In the genomic region with DNA sequence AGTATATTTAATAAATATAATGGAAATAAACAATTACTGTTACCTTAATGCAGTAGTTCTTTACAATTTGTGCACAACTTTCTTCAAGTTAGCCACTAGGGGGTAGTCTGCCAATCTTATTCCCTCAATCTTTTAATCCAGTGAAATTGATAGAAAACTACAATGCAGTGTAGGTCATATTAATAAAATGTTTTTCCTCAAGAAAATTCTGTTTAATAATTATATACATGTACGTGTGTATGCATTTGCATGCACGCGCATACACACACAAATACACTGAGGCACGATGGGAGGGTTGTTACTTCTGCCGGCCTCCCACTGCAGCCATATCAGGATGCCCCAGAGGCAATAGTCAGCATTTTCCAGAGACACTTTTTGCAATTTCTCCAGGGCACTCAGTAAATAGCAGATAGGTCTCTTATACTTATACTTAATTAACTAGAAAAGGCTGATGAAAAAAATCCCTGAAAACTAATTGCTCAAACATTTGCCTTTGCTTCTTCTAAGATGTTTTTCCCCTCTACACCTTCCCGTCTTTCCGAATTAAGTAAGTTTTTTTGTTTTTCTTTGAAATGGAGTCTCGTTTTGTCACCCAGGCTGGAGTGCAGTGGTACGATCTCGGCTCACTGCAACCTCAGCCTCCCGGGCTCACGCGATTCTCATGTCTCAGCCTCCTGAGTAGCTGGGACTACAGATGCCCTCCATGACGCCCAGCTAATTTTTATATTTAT, we compare ENCODE assay signal across 2 cellular contexts.
TF ChIP-seq lines count a peak whose summit lies in the region.

No MANE protein-coding gene starts in this region.

TF ChIP-seq in IMR-90, 13 proteins besides CTCF, POLR2A, EP300 and RAD21:
- no peak for TF ChIP-seq MXI1 (IDR thresholded peaks at IDR 0.05; ENCODE audit: borderline replicate concordance, low read depth, low read length)
- TF ChIP-seq SMC3 (IDR thresholded peaks at IDR 0.05; ENCODE audit: low read depth, low read length): peak; percentile 34

TF ChIP-seq in K562, 482 proteins besides CTCF, POLR2A, EP300 and RAD21 (continues in another document):
- TF ChIP-seq MECOM (CRISPR knock-in tag; IDR thresholded peaks at IDR 0.05) (no peak), C11orf30 (IDR thresholded peaks at IDR 0.05; ENCODE audit: low read depth) (peak; percentile 91), JUNB (CRISPR knock-in tag; conservative IDR thresholded peaks at IDR 0.05) (no peak), NFRKB (IDR thresholded peaks at IDR 0.05; ENCODE audit: low read depth) (peak; percentile 55; the same call in 1 of the 2 replicates), SMARCE1 (IDR thresholded peaks at IDR 0.05) (peak; percentile 17; the same call in 1 of the 2 replicates), SMARCC2 (IDR thresholded peaks at IDR 0.05; ENCODE audit: low read depth) (0 out of 2 replicates have a peak, but pooled peaks have one; percentile 28), ZNF444 (CRISPR knock-in tag; IDR thresholded peaks at IDR 0.05) (no peak), CBX3 (IDR thresholded peaks at IDR 0.05; ENCODE audit: borderline replicate concordance in 1 of 2, low read length in 2 of 2) (0 out of 3 replicates have a peak, but pooled peaks of 1 of the 2 experiments have one; percentile 12), MYC (IDR thresholded peaks at IDR 0.05; ENCODE audit: low read depth, low read length) (0 out of 2 replicates have a peak, but pooled peaks have one; percentile 14), MYC (CRISPR knock-in tag; IDR thresholded peaks at IDR 0.05; ENCODE audit: borderline replicate concordance, low read depth) (no peak), HDAC2 (IDR thresholded peaks at IDR 0.05) (0 out of 2 replicates have a peak, but pooled peaks have one; percentile 27), TEAD4 (IDR thresholded peaks at IDR 0.05; ENCODE audit: low read length) (peak; percentile 26; the same call in 1 of the 2 replicates), TEAD4 (CRISPR knock-in tag; IDR thresholded peaks at IDR 0.05; ENCODE audit: borderline replicate concordance) (no peak), ZNF324 (CRISPR knock-in tag; IDR thresholded peaks at IDR 0.05) (no peak), DPF2 (IDR thresholded peaks at IDR 0.05) (peak; percentile 66), TCF3 (CRISPR knock-in tag; IDR thresholded peaks at IDR 0.05) (peak; percentile 19; the same call in 1 of the 2 replicates), ARID1B (IDR thresholded peaks at IDR 0.05) (peak; percentile 65; the same call in 1 of the 2 replicates), MIER1 (IDR thresholded peaks at IDR 0.05; ENCODE audit: low read depth) (0 out of 2 replicates have a peak, but pooled peaks have one; percentile 33), RBFOX2 (IDR thresholded peaks at IDR 0.05; ENCODE audit: low read depth, low read length) (0 out of 2 replicates have a peak, but pooled peaks have one; percentile 30), MAFF (IDR thresholded peaks at IDR 0.05; ENCODE audit: low read length) (peak; percentile 76), TAL1 (IDR thresholded peaks at IDR 0.05) (peak; percentile 34; the same call in 1 of the 2 replicates), SMARCA4 (IDR thresholded peaks at IDR 0.05) (peak; percentile 58), YY1 (IDR thresholded peaks at IDR 0.05; ENCODE audit: borderline replicate concordance in 1 of 3, control insufficient read depth in 1 of 3, extremely low read depth in 1 of 3, insufficient read depth in 3 of 3, insufficient read length in 1 of 3, insufficient replicate concordance in 2 of 3, low read depth in 1 of 3, low read length in 2 of 3) (peak in 1 of 3 experiments; percentile 15), ZNF785 (CRISPR knock-in tag; IDR thresholded peaks at IDR 0.05) (no peak), CBFA2T3 (IDR thresholded peaks at IDR 0.05) (peak; percentile 36), TAF9B (IDR thresholded peaks at IDR 0.05; ENCODE audit: partially characterized antibody) (no peak), EP400 (IDR thresholded peaks at IDR 0.05) (peak; percentile 15), PRPF4 (IDR thresholded peaks at IDR 0.05; ENCODE audit: insufficient read depth, low read depth, low read length, poor library complexity, severe bottlenecking) (no peak), GABPA (tag; conservative IDR thresholded peaks at IDR 0.05; ENCODE audit: low read depth) (no peak), MAFG (tag; conservative IDR thresholded peaks at IDR 0.05) (peak; percentile 84), TBL1XR1 (IDR thresholded peaks at IDR 0.05; ENCODE audit: low read length in 2 of 2) (0 out of 4 replicates have a peak, but pooled peaks of 1 of the 2 experiments have one; percentile 11), HDAC1 (IDR thresholded peaks at IDR 0.05) (no peak), SMC3 (conservative IDR thresholded peaks at IDR 0.05; ENCODE audit: insufficient read depth, low read depth, low read length) (0 out of 2 replicates have a peak, but pooled peaks have one; percentile 15), POLR3G (IDR thresholded peaks at IDR 0.05; ENCODE audit: extremely low read depth, insufficient read length, insufficient replicate concordance) (no peak), ZNF384 (IDR thresholded peaks at IDR 0.05; ENCODE audit: low read depth, low read length) (0 out of 2 replicates have a peak, but pooled peaks have one; percentile 6), ZNF316 (IDR thresholded peaks at IDR 0.05) (peak; percentile 95), PHF8 (IDR thresholded peaks at IDR 0.05; ENCODE audit: borderline replicate concordance, low read length) (no peak)
- TF ChIP-seq, protein P1, sequence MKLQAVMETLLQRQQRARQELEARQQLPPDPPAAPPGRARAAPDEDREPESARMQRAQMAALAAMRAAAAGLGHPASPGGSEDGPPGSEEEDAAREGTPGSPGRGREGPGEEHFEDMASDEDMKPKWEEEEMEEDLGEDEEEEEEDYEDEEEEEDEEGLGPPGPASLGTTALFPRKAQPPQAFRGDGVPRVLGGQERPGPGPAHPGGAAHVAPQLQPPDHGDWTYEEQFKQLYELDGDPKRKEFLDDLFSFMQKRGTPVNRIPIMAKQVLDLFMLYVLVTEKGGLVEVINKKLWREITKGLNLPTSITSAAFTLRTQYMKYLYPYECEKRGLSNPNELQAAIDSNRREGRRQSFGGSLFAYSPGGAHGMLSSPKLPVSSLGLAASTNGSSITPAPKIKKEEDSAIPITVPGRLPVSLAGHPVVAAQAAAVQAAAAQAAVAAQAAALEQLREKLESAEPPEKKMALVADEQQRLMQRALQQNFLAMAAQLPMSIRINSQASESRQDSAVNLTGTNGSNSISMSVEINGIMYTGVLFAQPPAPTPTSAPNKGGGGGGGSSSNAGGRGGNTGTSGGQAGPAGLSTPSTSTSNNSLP (IDR thresholded peaks at IDR 0.05; ENCODE audit: borderline replicate concordance, low read depth, low read length): peak; percentile 94
- TF ChIP-seq, protein P2, sequence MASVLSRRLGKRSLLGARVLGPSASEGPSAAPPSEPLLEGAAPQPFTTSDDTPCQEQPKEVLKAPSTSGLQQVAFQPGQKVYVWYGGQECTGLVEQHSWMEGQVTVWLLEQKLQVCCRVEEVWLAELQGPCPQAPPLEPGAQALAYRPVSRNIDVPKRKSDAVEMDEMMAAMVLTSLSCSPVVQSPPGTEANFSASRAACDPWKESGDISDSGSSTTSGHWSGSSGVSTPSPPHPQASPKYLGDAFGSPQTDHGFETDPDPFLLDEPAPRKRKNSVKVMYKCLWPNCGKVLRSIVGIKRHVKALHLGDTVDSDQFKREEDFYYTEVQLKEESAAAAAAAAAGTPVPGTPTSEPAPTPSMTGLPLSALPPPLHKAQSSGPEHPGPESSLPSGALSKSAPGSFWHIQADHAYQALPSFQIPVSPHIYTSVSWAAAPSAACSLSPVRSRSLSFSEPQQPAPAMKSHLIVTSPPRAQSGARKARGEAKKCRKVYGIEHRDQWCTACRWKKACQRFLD (CRISPR knock-in tag; IDR thresholded peaks at IDR 0.05): no peak
- TF ChIP-seq, protein P3, sequence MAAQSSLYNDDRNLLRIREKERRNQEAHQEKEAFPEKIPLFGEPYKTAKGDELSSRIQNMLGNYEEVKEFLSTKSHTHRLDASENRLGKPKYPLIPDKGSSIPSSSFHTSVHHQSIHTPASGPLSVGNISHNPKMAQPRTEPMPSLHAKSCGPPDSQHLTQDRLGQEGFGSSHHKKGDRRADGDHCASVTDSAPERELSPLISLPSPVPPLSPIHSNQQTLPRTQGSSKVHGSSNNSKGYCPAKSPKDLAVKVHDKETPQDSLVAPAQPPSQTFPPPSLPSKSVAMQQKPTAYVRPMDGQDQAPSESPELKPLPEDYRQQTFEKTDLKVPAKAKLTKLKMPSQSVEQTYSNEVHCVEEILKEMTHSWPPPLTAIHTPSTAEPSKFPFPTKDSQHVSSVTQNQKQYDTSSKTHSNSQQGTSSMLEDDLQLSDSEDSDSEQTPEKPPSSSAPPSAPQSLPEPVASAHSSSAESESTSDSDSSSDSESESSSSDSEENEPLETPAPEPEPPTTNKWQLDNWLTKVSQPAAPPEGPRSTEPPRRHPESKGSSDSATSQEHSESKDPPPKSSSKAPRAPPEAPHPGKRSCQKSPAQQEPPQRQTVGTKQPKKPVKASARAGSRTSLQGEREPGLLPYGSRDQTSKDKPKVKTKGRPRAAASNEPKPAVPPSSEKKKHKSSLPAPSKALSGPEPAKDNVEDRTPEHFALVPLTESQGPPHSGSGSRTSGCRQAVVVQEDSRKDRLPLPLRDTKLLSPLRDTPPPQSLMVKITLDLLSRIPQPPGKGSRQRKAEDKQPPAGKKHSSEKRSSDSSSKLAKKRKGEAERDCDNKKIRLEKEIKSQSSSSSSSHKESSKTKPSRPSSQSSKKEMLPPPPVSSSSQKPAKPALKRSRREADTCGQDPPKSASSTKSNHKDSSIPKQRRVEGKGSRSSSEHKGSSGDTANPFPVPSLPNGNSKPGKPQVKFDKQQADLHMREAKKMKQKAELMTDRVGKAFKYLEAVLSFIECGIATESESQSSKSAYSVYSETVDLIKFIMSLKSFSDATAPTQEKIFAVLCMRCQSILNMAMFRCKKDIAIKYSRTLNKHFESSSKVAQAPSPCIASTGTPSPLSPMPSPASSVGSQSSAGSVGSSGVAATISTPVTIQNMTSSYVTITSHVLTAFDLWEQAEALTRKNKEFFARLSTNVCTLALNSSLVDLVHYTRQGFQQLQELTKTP (IDR thresholded peaks at IDR 0.05; ENCODE audit: low read depth in 1 of 2, partially characterized antibody in 2 of 2): peak in 1 of 2 experiments; percentile 21
- TF ChIP-seq, protein P4, sequence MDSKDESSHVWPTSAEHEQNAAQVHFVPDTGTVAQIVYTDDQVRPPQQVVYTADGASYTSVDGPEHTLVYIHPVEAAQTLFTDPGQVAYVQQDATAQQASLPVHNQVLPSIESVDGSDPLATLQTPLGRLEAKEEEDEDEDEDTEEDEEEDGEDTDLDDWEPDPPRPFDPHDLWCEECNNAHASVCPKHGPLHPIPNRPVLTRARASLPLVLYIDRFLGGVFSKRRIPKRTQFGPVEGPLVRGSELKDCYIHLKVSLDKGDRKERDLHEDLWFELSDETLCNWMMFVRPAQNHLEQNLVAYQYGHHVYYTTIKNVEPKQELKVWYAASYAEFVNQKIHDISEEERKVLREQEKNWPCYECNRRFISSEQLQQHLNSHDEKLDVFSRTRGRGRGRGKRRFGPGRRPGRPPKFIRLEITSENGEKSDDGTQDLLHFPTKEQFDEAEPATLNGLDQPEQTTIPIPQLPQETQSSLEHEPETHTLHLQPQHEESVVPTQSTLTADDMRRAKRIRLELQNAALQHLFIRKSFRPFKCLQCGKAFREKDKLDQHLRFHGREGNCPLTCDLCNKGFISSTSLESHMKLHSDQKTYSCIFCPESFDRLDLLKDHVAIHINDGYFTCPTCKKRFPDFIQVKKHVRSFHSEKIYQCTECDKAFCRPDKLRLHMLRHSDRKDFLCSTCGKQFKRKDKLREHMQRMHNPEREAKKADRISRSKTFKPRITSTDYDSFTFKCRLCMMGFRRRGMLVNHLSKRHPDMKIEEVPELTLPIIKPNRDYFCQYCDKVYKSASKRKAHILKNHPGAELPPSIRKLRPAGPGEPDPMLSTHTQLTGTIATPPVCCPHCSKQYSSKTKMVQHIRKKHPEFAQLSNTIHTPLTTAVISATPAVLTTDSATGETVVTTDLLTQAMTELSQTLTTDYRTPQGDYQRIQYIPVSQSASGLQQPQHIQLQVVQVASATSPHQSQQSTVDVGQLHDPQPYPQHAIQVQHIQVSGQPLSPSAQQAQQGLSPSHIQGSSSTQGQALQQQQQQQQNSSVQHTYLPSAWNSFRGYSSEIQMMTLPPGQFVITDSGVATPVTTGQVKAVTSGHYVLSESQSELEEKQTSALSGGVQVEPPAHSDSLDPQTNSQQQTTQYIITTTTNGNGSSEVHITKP (IDR thresholded peaks at IDR 0.05; ENCODE audit: partially characterized antibody): peak; percentile 96
- TF ChIP-seq, protein P5, sequence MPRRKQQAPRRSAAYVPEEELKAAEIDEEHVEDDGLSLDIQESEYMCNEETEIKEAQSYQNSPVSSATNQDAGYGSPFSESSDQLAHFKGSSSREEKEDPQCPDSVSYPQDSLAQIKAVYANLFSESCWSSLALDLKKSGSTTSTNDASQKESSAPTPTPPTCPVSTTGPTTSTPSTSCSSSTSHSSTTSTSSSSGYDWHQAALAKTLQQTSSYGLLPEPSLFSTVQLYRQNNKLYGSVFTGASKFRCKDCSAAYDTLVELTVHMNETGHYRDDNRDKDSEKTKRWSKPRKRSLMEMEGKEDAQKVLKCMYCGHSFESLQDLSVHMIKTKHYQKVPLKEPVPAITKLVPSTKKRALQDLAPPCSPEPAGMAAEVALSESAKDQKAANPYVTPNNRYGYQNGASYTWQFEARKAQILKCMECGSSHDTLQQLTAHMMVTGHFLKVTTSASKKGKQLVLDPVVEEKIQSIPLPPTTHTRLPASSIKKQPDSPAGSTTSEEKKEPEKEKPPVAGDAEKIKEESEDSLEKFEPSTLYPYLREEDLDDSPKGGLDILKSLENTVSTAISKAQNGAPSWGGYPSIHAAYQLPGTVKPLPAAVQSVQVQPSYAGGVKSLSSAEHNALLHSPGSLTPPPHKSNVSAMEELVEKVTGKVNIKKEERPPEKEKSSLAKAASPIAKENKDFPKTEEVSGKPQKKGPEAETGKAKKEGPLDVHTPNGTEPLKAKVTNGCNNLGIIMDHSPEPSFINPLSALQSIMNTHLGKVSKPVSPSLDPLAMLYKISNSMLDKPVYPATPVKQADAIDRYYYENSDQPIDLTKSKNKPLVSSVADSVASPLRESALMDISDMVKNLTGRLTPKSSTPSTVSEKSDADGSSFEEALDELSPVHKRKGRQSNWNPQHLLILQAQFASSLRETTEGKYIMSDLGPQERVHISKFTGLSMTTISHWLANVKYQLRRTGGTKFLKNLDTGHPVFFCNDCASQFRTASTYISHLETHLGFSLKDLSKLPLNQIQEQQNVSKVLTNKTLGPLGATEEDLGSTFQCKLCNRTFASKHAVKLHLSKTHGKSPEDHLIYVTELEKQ (CRISPR knock-in tag; IDR thresholded peaks at IDR 0.05): no peak
- TF ChIP-seq, protein P6, sequence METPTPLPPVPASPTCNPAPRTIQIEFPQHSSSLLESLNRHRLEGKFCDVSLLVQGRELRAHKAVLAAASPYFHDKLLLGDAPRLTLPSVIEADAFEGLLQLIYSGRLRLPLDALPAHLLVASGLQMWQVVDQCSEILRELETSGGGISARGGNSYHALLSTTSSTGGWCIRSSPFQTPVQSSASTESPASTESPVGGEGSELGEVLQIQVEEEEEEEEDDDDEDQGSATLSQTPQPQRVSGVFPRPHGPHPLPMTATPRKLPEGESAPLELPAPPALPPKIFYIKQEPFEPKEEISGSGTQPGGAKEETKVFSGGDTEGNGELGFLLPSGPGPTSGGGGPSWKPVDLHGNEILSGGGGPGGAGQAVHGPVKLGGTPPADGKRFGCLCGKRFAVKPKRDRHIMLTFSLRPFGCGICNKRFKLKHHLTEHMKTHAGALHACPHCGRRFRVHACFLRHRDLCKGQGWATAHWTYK (CRISPR knock-in tag; IDR thresholded peaks at IDR 0.05): no peak
